Comparison of ENCODE assay signal across 14 cellular contexts in genomic region chr5:119377066-119377465, GRCh38. TPM values are rescaled to one million over a fixed set of nuclear protein-coding genes. Genes with fewer than 3 reads are reported as not detected.
DNase-seq lines count a peak whose midpoint lies in the region; ATAC-seq lines count a peak whose summit lies in the region.
"Had no signal": no experiment of that assay in that cellular context is flagged by ENCODE, and none has a peak within 500 bp of the region (broad histone marks: within the 10 kb centered on the region; RNA-seq: fewer than 3 reads in every experiment).

No MANE protein-coding gene starts in this region.

- POLR2A ChIA-PET in activated CD4-positive, alpha-beta T cell treated with anti-CD3 and anti-CD28 coated beads for 36 hours (lab: Charles Lee), result no interaction called here

- H3K27ac Mint-ChIP-seq in activated CD4-positive, alpha-beta T cell treated with anti-CD3 and anti-CD28 coated beads for 36 hours, result peak overlapping the region; percentile 82
- H3K27ac Mint-ChIP-seq in stimulated activated naive CD8-positive, alpha-beta T cell treated with anti-CD3 and anti-CD28 coated beads, Interleukin-15, Interleukin-2, amounts not matched to agents 100 ng/mL and 50 ng/mL, for 24 hours, result peak overlapping the region; percentile 63
- peak overlapping the region; percentile 83 for H3K27ac Mint-ChIP-seq in memory B cell

- CTCF ChIA-PET in activated CD4-positive, alpha-beta T cell treated with anti-CD3 and anti-CD28 coated beads for 36 hours (lab: Charles Lee), result interaction anchor here (0.6 to 1.0 kb wide), 5 partner anchors 14 to 389 kb away, joined by 3 to 4 read pairs (median 3); partner anchors contain the start of gene DTWD2

- no peaks in the 10 kb centered on the region for H3K9me3 Mint-ChIP-seq in activated CD4-positive, alpha-beta T cell treated with anti-CD3 and anti-CD28 coated beads for 36 hours (ENCODE audit: low read depth)
- no peaks in the 10 kb centered on the region for H3K9me3 Mint-ChIP-seq in stimulated activated naive CD8-positive, alpha-beta T cell treated with anti-CD3 and anti-CD28 coated beads, Interleukin-15, Interleukin-2, amounts not matched to agents 100 ng/mL and 50 ng/mL, for 24 hours
- H3K9me3 Mint-ChIP-seq in memory B cell, result no peaks in the 10 kb centered on the region

- peaks cover 69% of the 10 kb centered on the region for H3K4me1 Mint-ChIP-seq in activated CD4-positive, alpha-beta T cell treated with anti-CD3 and anti-CD28 coated beads for 36 hours
- H3K4me1 Mint-ChIP-seq in stimulated activated naive CD8-positive, alpha-beta T cell treated with anti-CD3 and anti-CD28 coated beads, Interleukin-15, Interleukin-2, amounts not matched to agents 100 ng/mL and 50 ng/mL, for 24 hours (ENCODE audit: low read depth), result peaks cover 84% of the 10 kb centered on the region
- peaks cover 43% of the 10 kb centered on the region for H3K4me1 Mint-ChIP-seq in memory B cell

- no peaks in the 10 kb centered on the region for H3K27me3 Mint-ChIP-seq in activated CD4-positive, alpha-beta T cell treated with anti-CD3 and anti-CD28 coated beads for 36 hours
- H3K27me3 Mint-ChIP-seq in stimulated activated naive CD8-positive, alpha-beta T cell treated with anti-CD3 and anti-CD28 coated beads, Interleukin-15, Interleukin-2, amounts not matched to agents 100 ng/mL and 50 ng/mL, for 24 hours, result no peaks in the 10 kb centered on the region
- no peaks in the 10 kb centered on the region for H3K27me3 Mint-ChIP-seq in memory B cell

- no peak overlapping the region for H3K4me3 Mint-ChIP-seq in activated CD4-positive, alpha-beta T cell treated with anti-CD3 and anti-CD28 coated beads for 36 hours
- no peak overlapping the region for H3K4me3 Mint-ChIP-seq in stimulated activated naive CD8-positive, alpha-beta T cell treated with anti-CD3 and anti-CD28 coated beads, Interleukin-15, Interleukin-2, amounts not matched to agents 100 ng/mL and 50 ng/mL, for 24 hours
- no peak overlapping the region for H3K4me3 Mint-ChIP-seq in memory B cell

- no peak for DNase-seq in activated CD4-positive, alpha-beta T cell treated with anti-CD3 and anti-CD28 coated beads for 36 hours
- no peak for DNase-seq in activated CD4-positive, alpha-beta T cell treated with anti-CD3 and anti-CD28 coated beads for 1 hour
- no peak for DNase-seq in stimulated activated naive CD8-positive, alpha-beta T cell treated with anti-CD3 and anti-CD28 coated beads, Interleukin-15, Interleukin-2, amounts not matched to agents 100 U/mL and 50 U/mL, for 24 hours
- no peak for DNase-seq in memory B cell (ENCODE audit: low spot score in 2 of 2)
- no peak for DNase-seq in posterior cingulate gyrus
- DNase-seq in NCI-H226, result no peak
- DNase-seq: DMS79, NCI-H1417, NCI-H2029, NCI-H524 treated with DMSO at 0.1 percent for 48 hours had no signal

- ATAC-seq in activated CD4-positive, alpha-beta T cell treated with anti-CD3 and anti-CD28 coated beads for 36 hours, result no peak
- ATAC-seq in stimulated activated naive CD8-positive, alpha-beta T cell treated with anti-CD3 and anti-CD28 coated beads, Interleukin-15, Interleukin-2, amounts not matched to agents 100 U/mL and 50 U/mL, for 24 hours, result no peak
- ATAC-seq in memory B cell (ENCODE audit: low read depth) (no peak), GM19395 (IDR thresholded peaks at IDR 0.05; ENCODE audit: unreplicated experiment) (no peak)
- ATAC-seq: GM12878, HCT116 had no signal

- intact Hi-C loops in activated CD4-positive, alpha-beta T cell treated with anti-CD3 and anti-CD28 coated beads for 36 hours (cut with DNase I, micrococcal nuclease), result no loop called here
- intact Hi-C loops in posterior cingulate gyrus (cut with DNase I), result no loop called here

- H3K36me3 Mint-ChIP-seq in activated CD4-positive, alpha-beta T cell treated with anti-CD3 and anti-CD28 coated beads for 36 hours (ENCODE audit: low read depth), result peaks cover 62% of the 10 kb centered on the region
- peaks cover 62% of the 10 kb centered on the region for H3K36me3 Mint-ChIP-seq in stimulated activated naive CD8-positive, alpha-beta T cell treated with anti-CD3 and anti-CD28 coated beads, Interleukin-15, Interleukin-2, amounts not matched to agents 100 ng/mL and 50 ng/mL, for 24 hours (ENCODE audit: low read depth)
- peaks cover 19% of the 10 kb centered on the region for H3K36me3 Mint-ChIP-seq in memory B cell

RNA-seq across cellular contexts. Expression of gene TNFAIP8, which starts 21.2 kb away (rescaled TPM):
- total RNA-seq in activated CD4-positive, alpha-beta T cell treated with anti-CD3 and anti-CD28 coated beads for 36 hours, result 100 to 1,000 TPM; 166 to 171 TPM
